7 cellular contexts compared by ENCODE assay signal in genomic region chr4:132592850-132593249, GRCh38.
"Had no signal": no experiment of that assay in that cellular context is flagged by ENCODE, and none has a peak within 500 bp of the region (broad histone marks: within the 10 kb centered on the region; RNA-seq: fewer than 3 reads in every experiment).

No MANE protein-coding gene starts in this region.

- FAIRE-seq: HTR-8/SVneo had no signal

- H3K4me2 ChIP-seq: KMS-11 had no signal

- H3K4me1 Mint-ChIP-seq: IgD-negative memory B cell had no signal

- H3K27me3 Mint-ChIP-seq: IgD-negative memory B cell had no signal

- DNase-seq: IMR-90, KBM-7, KG1 had no signal

- H3K36me3 Mint-ChIP-seq: IgD-negative memory B cell had no signal

- H3K9ac ChIP-seq: KMS-11 had no signal

- H3K4me3 Mint-ChIP-seq: IgD-negative memory B cell had no signal

- H3K27ac Mint-ChIP-seq: IgD-negative memory B cell had no signal

- H3K9me3 Mint-ChIP-seq: IgD-negative memory B cell had no signal

- H3K27ac ChIP-seq: HL-60, KMS-11 had no signal
